1 cellular context compared by ENCODE assay signal in genomic region chr10:29925771-29926345, GRCh38.
TF ChIP-seq lines count a peak whose summit lies in the region.

No MANE protein-coding gene starts in this region.

TF ChIP-seq in H1, 55 proteins besides CTCF, POLR2A, EP300 and RAD21 (continued from another document):
- no peak for TF ChIP-seq BCL11A (IDR thresholded peaks at IDR 0.05; ENCODE audit: low read depth in 2 of 2, low read length in 2 of 2)
- TF ChIP-seq ATF3 (IDR thresholded peaks at IDR 0.05; ENCODE audit: insufficient read depth, low read depth, low read length): no peak
- TF ChIP-seq BRCA1 (IDR thresholded peaks at IDR 0.05; ENCODE audit: low read depth, low read length): no peak
- no peak for TF ChIP-seq SIRT6 (IDR thresholded peaks at IDR 0.05; ENCODE audit: low read length)
- no peak for TF ChIP-seq MAX (IDR thresholded peaks at IDR 0.05)
- TF ChIP-seq HDAC2 (IDR thresholded peaks at IDR 0.05; ENCODE audit: borderline replicate concordance in 1 of 2, low read depth in 2 of 2, low read length in 2 of 2): no peak
- no peak for TF ChIP-seq JUND (IDR thresholded peaks at IDR 0.05; ENCODE audit: low read length)
- no peak for TF ChIP-seq CEBPB (IDR thresholded peaks at IDR 0.05; ENCODE audit: low read depth, low read length)
- TF ChIP-seq CBX8 (IDR thresholded peaks at IDR 0.05; ENCODE audit: borderline replicate concordance, low read depth, low read length): no peak
- TF ChIP-seq PHF8 (conservative IDR thresholded peaks at IDR 0.05; ENCODE audit: low read depth, low read length): no peak
- TF ChIP-seq FOSL1 (IDR thresholded peaks at IDR 0.05; ENCODE audit: insufficient read depth, low read depth, low read length): no peak
- TF ChIP-seq CHD2 (IDR thresholded peaks at IDR 0.05; ENCODE audit: low read length): no peak
- TF ChIP-seq GTF2F1 (IDR thresholded peaks at IDR 0.05; ENCODE audit: borderline replicate concordance, low read depth, low read length): no peak
